Comparison of ENCODE assay signal across 1 cellular context in the genomic region with DNA sequence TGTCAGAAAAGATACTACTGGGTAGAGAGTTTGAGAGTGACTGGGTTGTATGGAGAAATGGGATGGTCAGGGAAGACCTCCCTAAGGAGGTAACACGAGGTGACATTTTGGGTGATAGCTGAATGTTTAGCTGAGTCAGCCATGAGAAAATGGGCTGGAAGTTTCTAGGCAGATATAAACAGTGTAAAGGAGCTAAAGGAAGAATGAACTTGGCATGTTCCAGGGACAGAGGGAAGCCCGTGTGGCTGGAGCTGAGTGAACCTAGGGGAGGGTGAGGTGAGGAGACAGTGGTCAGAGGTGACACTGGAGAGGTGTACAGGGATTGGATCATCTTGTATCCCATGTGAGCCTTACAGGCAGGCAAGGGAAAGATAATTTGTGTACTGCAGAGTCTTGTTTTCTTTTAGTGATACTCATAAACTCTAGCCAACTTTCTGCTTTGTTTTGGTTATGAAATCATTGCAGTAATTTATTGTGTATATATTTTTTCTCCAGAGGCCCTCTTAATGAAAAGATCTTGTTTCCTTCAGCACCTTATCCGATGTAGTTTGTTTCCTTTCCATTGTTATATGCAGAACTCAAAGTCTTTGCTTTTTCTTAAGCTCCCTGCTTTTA.
TF ChIP-seq lines count a peak whose summit lies in the region.

No MANE protein-coding gene starts in this region.

TF ChIP-seq in HepG2, 621 proteins besides CTCF, POLR2A, EP300 and RAD21:
- no peak for TF ChIP-seq SUZ12 (IDR thresholded peaks at IDR 0.05; ENCODE audit: low read depth, low read length)
- TF ChIP-seq, protein P1, sequence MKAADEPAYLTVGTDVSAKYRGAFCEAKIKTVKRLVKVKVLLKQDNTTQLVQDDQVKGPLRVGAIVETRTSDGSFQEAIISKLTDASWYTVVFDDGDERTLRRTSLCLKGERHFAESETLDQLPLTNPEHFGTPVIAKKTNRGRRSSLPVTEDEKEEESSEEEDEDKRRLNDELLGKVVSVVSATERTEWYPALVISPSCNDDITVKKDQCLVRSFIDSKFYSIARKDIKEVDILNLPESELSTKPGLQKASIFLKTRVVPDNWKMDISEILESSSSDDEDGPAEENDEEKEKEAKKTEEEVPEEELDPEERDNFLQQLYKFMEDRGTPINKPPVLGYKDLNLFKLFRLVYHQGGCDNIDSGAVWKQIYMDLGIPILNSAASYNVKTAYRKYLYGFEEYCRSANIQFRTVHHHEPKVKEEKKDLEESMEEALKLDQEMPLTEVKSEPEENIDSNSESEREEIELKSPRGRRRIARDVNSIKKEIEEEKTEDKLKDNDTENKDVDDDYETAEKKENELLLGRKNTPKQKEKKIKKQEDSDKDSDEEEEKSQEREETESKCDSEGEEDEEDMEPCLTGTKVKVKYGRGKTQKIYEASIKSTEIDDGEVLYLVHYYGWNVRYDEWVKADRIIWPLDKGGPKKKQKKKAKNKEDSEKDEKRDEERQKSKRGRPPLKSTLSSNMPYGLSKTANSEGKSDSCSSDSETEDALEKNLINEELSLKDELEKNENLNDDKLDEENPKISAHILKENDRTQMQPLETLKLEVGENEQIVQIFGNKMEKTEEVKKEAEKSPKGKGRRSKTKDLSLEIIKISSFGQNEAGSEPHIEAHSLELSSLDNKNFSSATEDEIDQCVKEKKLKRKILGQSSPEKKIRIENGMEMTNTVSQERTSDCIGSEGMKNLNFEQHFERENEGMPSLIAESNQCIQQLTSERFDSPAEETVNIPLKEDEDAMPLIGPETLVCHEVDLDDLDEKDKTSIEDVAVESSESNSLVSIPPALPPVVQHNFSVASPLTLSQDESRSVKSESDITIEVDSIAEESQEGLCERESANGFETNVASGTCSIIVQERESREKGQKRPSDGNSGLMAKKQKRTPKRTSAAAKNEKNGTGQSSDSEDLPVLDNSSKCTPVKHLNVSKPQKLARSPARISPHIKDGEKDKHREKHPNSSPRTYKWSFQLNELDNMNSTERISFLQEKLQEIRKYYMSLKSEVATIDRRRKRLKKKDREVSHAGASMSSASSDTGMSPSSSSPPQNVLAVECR (CRISPR knock-in tag; IDR thresholded peaks at IDR 0.05; ENCODE audit: borderline replicate concordance) = no peak
- TF ChIP-seq ZBTB33 (CRISPR knock-in tag; IDR thresholded peaks at IDR 0.05) = no peak
- no peak for TF ChIP-seq ZNF678 (CRISPR knock-in tag; IDR thresholded peaks at IDR 0.05)
- TF ChIP-seq NRL (CRISPR knock-in tag; IDR thresholded peaks at IDR 0.05; ENCODE audit: borderline replicate concordance) = no peak
- TF ChIP-seq SNAI1 (CRISPR knock-in tag; IDR thresholded peaks at IDR 0.05; ENCODE audit: borderline replicate concordance) = no peak
- no peak for TF ChIP-seq FOXO1 (CRISPR knock-in tag; IDR thresholded peaks at IDR 0.05)
- TF ChIP-seq ZKSCAN8 (CRISPR knock-in tag; IDR thresholded peaks at IDR 0.05; ENCODE audit: borderline replicate concordance) = no peak
- TF ChIP-seq FOSL2 (CRISPR knock-in tag; IDR thresholded peaks at IDR 0.05) = no peak
- no peak for TF ChIP-seq ZNF318 (CRISPR knock-in tag; IDR thresholded peaks at IDR 0.05)
- no peak for TF ChIP-seq ZBTB14 (CRISPR knock-in tag; IDR thresholded peaks at IDR 0.05)
- TF ChIP-seq ZNF317 (CRISPR knock-in tag; IDR thresholded peaks at IDR 0.05) = no peak
- no peak for TF ChIP-seq TBL1XR1 (IDR thresholded peaks at IDR 0.05; ENCODE audit: borderline replicate concordance, low read length, partially characterized antibody)
TF ChIP-seq in HepG2: peak in this region for 0.
